22 cellular contexts compared by ENCODE assay signal in genomic region chr17:64771980-64772844, GRCh38.
A peak's percentile ranks its signal among the peaks of the same experiment; 100 is the strongest.
DNase-seq lines count a peak whose midpoint lies in the region; ATAC-seq, FAIRE-seq and TF ChIP-seq lines count a peak whose summit lies in the region.
"Had no signal": no experiment of that assay in that cellular context is flagged by ENCODE, and none has a peak within 500 bp of the region (broad histone marks: within the 10 kb centered on the region; RNA-seq: fewer than 3 reads in every experiment).

No MANE protein-coding gene starts in this region.

- no peaks in the 10 kb centered on the region for H3K9me2 ChIP-seq in OCI-LY7 (ENCODE audit: insufficient read depth, low read length)

- no peak for TF ChIP-seq POLR2A in HepG2 (IDR thresholded peaks at IDR 0.05; ENCODE audit: insufficient read depth in 1 of 2, low read depth in 2 of 2, low read length in 2 of 2)
- no peak for TF ChIP-seq POLR2A in right lobe of liver (IDR thresholded peaks at IDR 0.05)
- TF ChIP-seq POLR2A in endothelial cell of umbilical vein (IDR thresholded peaks at IDR 0.05; ENCODE audit: low read depth, low read length) = no peak

- H3K4me3 ChIP-seq in HepG2 (replicated peaks in 1 of 3; ENCODE audit: insufficient read depth in 1 of 3, low read depth in 2 of 3, low read length in 3 of 3) = peak overlapping the region; percentile 77 to 92 (median 88)
- H3K4me3 ChIP-seq in right lobe of liver = no peak overlapping the region
- H3K4me3 ChIP-seq in OCI-LY7 (ENCODE audit: low read depth, low read length, poor library complexity, severe bottlenecking) = no peak overlapping the region
- no peak overlapping the region for H3K4me3 ChIP-seq in endothelial cell of umbilical vein (replicated peaks in 1 of 3; ENCODE audit: insufficient read depth in 1 of 3, low read depth in 1 of 3, low read length in 3 of 3)
- H3K4me3 ChIP-seq: dorsolateral prefrontal cortex, thoracic aorta had no signal

- POLR2A ChIA-PET in HepG2 (lab: Yijun Ruan, JAX) = interaction anchor here (1.3 kb wide), 1 partner anchor 276 kb away, joined by 4 read pairs; the partner anchor contains the start of gene POLG2
- POLR2A ChIA-PET in OCI-LY7 (lab: Charles Lee) = interaction anchor here (0.7 kb wide), 2 partner anchors 170 to 325 kb away, joined by 3 to 7 read pairs; no protein-coding TSS in a partner anchor
- POLR2A ChIA-PET in endothelial cell of umbilical vein (lab: Charles Lee) = no interaction called here

- intact Hi-C loops in HepG2 (cut with micrococcal nuclease; ENCODE audit: unreplicated experiment) = loop anchor here (5.0 kb wide), 1 partner anchor 110 kb away; the partner anchor contains the start of gene SMURF2
- intact Hi-C loops in right lobe of liver (cut with DNase I) = no loop called here
- intact Hi-C loops in OCI-LY7 (cut with micrococcal nuclease; ENCODE audit: unreplicated experiment) = loop anchor here (10.0 kb wide), 1 partner anchor 423 kb away; no protein-coding TSS in a partner anchor
- intact Hi-C loops in endothelial cell of umbilical vein (cut with micrococcal nuclease) = no loop called here

- no peak overlapping the region for H3K27ac ChIP-seq in HepG2 (ENCODE audit: extremely low read length, insufficient read depth, low read length)
- H3K27ac ChIP-seq in right lobe of liver = no peak overlapping the region
- H3K27ac ChIP-seq in OCI-LY7 (ENCODE audit: low read depth, low read length, poor library complexity, severe bottlenecking) = no peak overlapping the region
- no peak overlapping the region for H3K27ac ChIP-seq in endothelial cell of umbilical vein (ENCODE audit: insufficient read depth, low read depth, low read length)
- no peak overlapping the region for H3K27ac ChIP-seq in foreskin keratinocyte
- H3K27ac ChIP-seq: dorsolateral prefrontal cortex, thoracic aorta had no signal

- H4K20me1 ChIP-seq in HepG2 (ENCODE audit: insufficient read depth, low read length) (no peaks in the 10 kb centered on the region), OCI-LY7 (ENCODE audit: insufficient read depth, low read length) (no peaks in the 10 kb centered on the region), endothelial cell of umbilical vein (replicated peaks; ENCODE audit: control insufficient read depth, extremely low read depth, insufficient read depth, low read length) (no peaks in the 10 kb centered on the region)

- H3K27me3 ChIP-seq in HepG2 (ENCODE audit: control insufficient read depth in 1 of 2, insufficient read depth in 2 of 2, low read length in 2 of 2) (no peaks in the 10 kb centered on the region), right lobe of liver (no peaks in the 10 kb centered on the region), endothelial cell of umbilical vein (ENCODE audit: control insufficient read depth in 2 of 2, insufficient read depth in 2 of 2, low read length in 2 of 2) (no peaks in the 10 kb centered on the region), foreskin keratinocyte (no peaks in the 10 kb centered on the region)
- H3K27me3 ChIP-seq: dorsolateral prefrontal cortex had no signal

- H2AFZ ChIP-seq in HepG2 (ENCODE audit: low read length) (no peak overlapping the region), OCI-LY7 (ENCODE audit: low read length) (no peak overlapping the region), endothelial cell of umbilical vein (ENCODE audit: low read depth, low read length) (no peak overlapping the region)

- no peak for TF ChIP-seq RAD21 in HepG2 (CRISPR knock-in tag; IDR thresholded peaks at IDR 0.05)

- ATAC-seq in HepG2 (no peak), right lobe of liver (no peak), HG02610 (IDR thresholded peaks at IDR 0.05; ENCODE audit: unreplicated experiment) (no peak), foreskin keratinocyte (no peak)
- ATAC-seq: activated T-helper 17 cell treated with anti-CD3 and anti-CD28 coated beads, Interleukin-2, amount 50 U/mL, for 72 hours; natural killer cell had no signal

- H3K9me1 ChIP-seq in endothelial cell of umbilical vein (replicated peaks; ENCODE audit: control insufficient read depth, extremely low read depth, insufficient read depth, low read length) = no peaks in the 10 kb centered on the region

- dilution Hi-C loops in endothelial cell of umbilical vein (cut with MboI; ENCODE audit: extremely low pct_ligation_motif_present, low sequenced_read_pairs) = no loop called here

- no peak for TF ChIP-seq CTCF in HepG2 (CRISPR knock-in tag; IDR thresholded peaks at IDR 0.05)
- no peak for TF ChIP-seq CTCF in right lobe of liver (IDR thresholded peaks at IDR 0.05)
- TF ChIP-seq CTCF in OCI-LY7 (conservative IDR thresholded peaks at IDR 0.05; ENCODE audit: low read length) = no peak
- no peak for TF ChIP-seq CTCF in endothelial cell of umbilical vein (IDR thresholded peaks at IDR 0.05; ENCODE audit: extremely low read depth in 1 of 2, insufficient read depth in 1 of 2, low read depth in 1 of 2, low read length in 2 of 2)
- no peak for TF ChIP-seq CTCF in foreskin keratinocyte (conservative IDR thresholded peaks at IDR 0.05)

- WGBS in HepG2 (ENCODE audit: low lambda C conversion rate) = 58% methylated on average over 5 of the region's 5 CpGs
- WGBS in right lobe of liver (ENCODE audit: insufficient coverage, low coverage, low lambda C conversion rate, missing lambda C conversion rate) = 62% methylated on average over 4 of the region's 5 CpGs

- DNase-seq in HepG2 (ENCODE audit: low spot score) (no peak), right lobe of liver (no peak), OCI-LY7 (ENCODE audit: low spot score) (no peak), endothelial cell of umbilical vein (ENCODE audit: low read depth, low spot score) (peak; percentile 13), foreskin keratinocyte (no peak)
- no peak for DNase-seq in stimulated activated CD4-positive, alpha-beta T cell treated with anti-CD3 and anti-CD28 coated beads, Interleukin-15, amount 100 ng/mL, for 24 hours
- no peak for DNase-seq in stimulated activated CD4-positive, alpha-beta T cell treated with anti-CD3 and anti-CD28 coated beads, Interleukin-4, amount 100 ng/mL, for 4 hours
- DNase-seq: activated CD4-positive, alpha-beta T cell treated with anti-CD3 and anti-CD28 coated beads, Interleukin-2, amount 50 U/mL, for 1 hour; activated CD8-positive, alpha-beta memory T cell treated with anti-CD3 and anti-CD28 coated beads, Interleukin-2, amount 50 U/mL, for 4 hours; activated naive CD8-positive, alpha-beta T cell treated with anti-CD3 and anti-CD28 coated beads, Interleukin-2, amount 10 ng/mL, durations not matched to agents 7 days and 5 days; dorsolateral prefrontal cortex; EL; natural killer cell; NCI-H1694 treated with DMSO at 0.1 percent for 48 hours; NCI-H526; stimulated activated CD4-positive, alpha-beta T cell treated with anti-CD3 and anti-CD28 coated beads, Interleukin-4, amount 100 ng/mL, for 1 hour; stimulated activated naive CD4-positive, alpha-beta T cell; T-helper 2 cell had no signal

- H3K36me3 ChIP-seq in HepG2 (replicated peaks in 1 of 2; ENCODE audit: control insufficient read depth in 1 of 2, insufficient read depth in 2 of 2, low read length in 2 of 2) (no peaks in the 10 kb centered on the region; a peak in 1 of 5 replicates), right lobe of liver (no peaks in the 10 kb centered on the region), OCI-LY7 (ENCODE audit: insufficient read depth, low read length) (no peaks in the 10 kb centered on the region; the same call in 1 of the 2 replicates), endothelial cell of umbilical vein (ENCODE audit: control insufficient read depth in 2 of 2, extremely low read depth in 1 of 2, insufficient read depth in 2 of 2, low read length in 2 of 2) (peaks cover 0 to 5% of the 10 kb centered on the region in 2 experiments)
- H3K36me3 ChIP-seq: thoracic aorta had no signal

- CTCF ChIA-PET in HepG2 (lab: Yijun Ruan, JAX; ENCODE audit: low intra/inter-chr PET ratio, low total read pairs) (no interaction called here), OCI-LY7 (lab: Charles Lee; ENCODE audit: unreplicated experiment) (no interaction called here), endothelial cell of umbilical vein (lab: Charles Lee) (interaction anchor here (0.9 kb wide), 1 partner anchor 25 kb away, joined by 3 read pairs; no protein-coding TSS in a partner anchor)

- H3K4me2 ChIP-seq in HepG2 (ENCODE audit: low read depth, low read length) (peak overlapping the region; percentile 98), OCI-LY7 (ENCODE audit: low read length) (no peak overlapping the region), endothelial cell of umbilical vein (ENCODE audit: insufficient read depth, low read length) (no peak overlapping the region)

- peaks cover 44% of the 10 kb centered on the region for H3K4me1 ChIP-seq in HepG2 (ENCODE audit: insufficient read depth, low read length)
- H3K4me1 ChIP-seq in right lobe of liver = peaks cover 0 to 7% (median 0%) of the 10 kb centered on the region in 4 donors
- peaks cover 31% of the 10 kb centered on the region for H3K4me1 ChIP-seq in OCI-LY7 (ENCODE audit: insufficient read depth, low read length, poor library complexity, severe bottlenecking)
- H3K4me1 ChIP-seq in endothelial cell of umbilical vein (ENCODE audit: control insufficient read depth, extremely low read depth, insufficient read depth, low read length) = peaks cover 13% of the 10 kb centered on the region
- no peaks in the 10 kb centered on the region for H3K4me1 ChIP-seq in foreskin keratinocyte

- H3K9me3 ChIP-seq in HepG2 (ENCODE audit: low read length) (no peaks in the 10 kb centered on the region), right lobe of liver (no peaks in the 10 kb centered on the region), OCI-LY7 (ENCODE audit: low read length) (no peaks in the 10 kb centered on the region), endothelial cell of umbilical vein (replicated peaks; ENCODE audit: control insufficient read depth, insufficient read depth, low read length) (no peaks in the 10 kb centered on the region)
- H3K9me3 ChIP-seq: thoracic aorta had no signal

- TF ChIP-seq EP300 in HepG2 (IDR thresholded peaks at IDR 0.05; ENCODE audit: low read depth in 2 of 2, low read length in 2 of 2) = no peak
- no peak for TF ChIP-seq EP300 in HepG2 (CRISPR knock-in tag; IDR thresholded peaks at IDR 0.05; ENCODE audit: borderline replicate concordance)

- FAIRE-seq in HepG2 (lab: Jason Lieb, UNC) (no peak), endothelial cell of umbilical vein (lab: Jason Lieb, UNC) (no peak)
- FAIRE-seq: GM19239 had no signal

- peak overlapping the region; percentile 72; the same call in 1 of the 2 replicates for H3K9ac ChIP-seq in HepG2 (ENCODE audit: insufficient read depth, low read depth, low read length)
- H3K9ac ChIP-seq in endothelial cell of umbilical vein (replicated peaks; ENCODE audit: extremely low read depth, insufficient read depth, low read length) = no peak overlapping the region

- H3K79me2 ChIP-seq in HepG2 (ENCODE audit: insufficient read depth, low read length) (peaks cover 15% of the 10 kb centered on the region), OCI-LY7 (ENCODE audit: insufficient read depth, low read depth, low read length) (no peaks in the 10 kb centered on the region), endothelial cell of umbilical vein (ENCODE audit: control insufficient read depth, insufficient read depth, low read length) (peaks cover 16% of the 10 kb centered on the region)

- in situ Hi-C loops in HepG2 (cut with HindIII; ENCODE audit: extremely low pct_ligation_motif_present, low pct_unique_long_range_greater_than_20kb) = no loop called here

- TSS peak; percentile 37 for BruUV-seq in HepG2 (replicated peaks; lab: Mats Ljungman, UMichigan)
- BruUV-seq in OCI-LY7 (replicated peaks; lab: Mats Ljungman, UMichigan) = TSS peak; percentile 16
- no TSS peak for BruUV-seq in endothelial cell of umbilical vein (replicated peaks; lab: Mats Ljungman, UMichigan)

Comparison
In these comparisons a context has a peak if more than half of its experiments do, and no peak if none do; other contexts are left out.
1. H3K4me3 ChIP-seq: peak in HepG2 (3 of 3); none in right lobe of liver (0 of 3), OCI-LY7 (single experiment) and endothelial cell of umbilical vein (0 of 3).
2. intact Hi-C loops: an anchor here in HepG2 (5.0 kb wide) and OCI-LY7 (10.0 kb wide); none called in right lobe of liver and endothelial cell of umbilical vein.